Comparison of ENCODE assay signal across 8 cellular contexts in genomic region chr4:38868055-38868965, GRCh38. TPM values are rescaled to one million over a fixed set of nuclear protein-coding genes. Genes with fewer than 3 reads are reported as not detected.
DNase-seq lines count a peak whose midpoint lies in the region; ATAC-seq and TF ChIP-seq lines count a peak whose summit lies in the region.

No MANE protein-coding gene starts in this region.

- peaks cover 0 to 6% (median 0%) of the 10 kb centered on the region in 11 experiments; a peak in 2 of 22 replicates for H3K36me3 ChIP-seq in BLaER1 treated with 17β-estradiol and CSF1 and Interleukin-3, amounts not matched to agents 10 nM and 100 nM
- H3K36me3 ChIP-seq in spleen = peaks cover 0 to 4% (median 0%) of the 10 kb centered on the region in 6 donors

- H3K9me3 ChIP-seq in BLaER1 treated with 17β-estradiol and CSF1 and Interleukin-3, amounts not matched to agents 10 nM and 100 nM (replicated peaks in 1 of 11) = no peaks in the 10 kb centered on the region
- no peaks in the 10 kb centered on the region for H3K9me3 ChIP-seq in spleen

- H4K20me1 ChIP-seq in BLaER1 treated with 17β-estradiol and CSF1 and Interleukin-3, amounts not matched to agents 10 nM and 100 nM = no peaks in the 10 kb centered on the region

- intact Hi-C loops in spleen (cut with DNase I; ENCODE audit: low total_unique reads) = no loop called here

- TF ChIP-seq POLR2A in spleen (IDR thresholded peaks at IDR 0.05) = no peak

- no peak for TF ChIP-seq CTCF in spleen (IDR thresholded peaks at IDR 0.05 in 8 of 11, conservative IDR thresholded peaks at IDR 0.05 in 3 of 11)

- peak overlapping the region; percentile 3 to 83 (median 58); a peak in 17 of 22 replicates for H3K9ac ChIP-seq in BLaER1 treated with 17β-estradiol and CSF1 and Interleukin-3, amounts not matched to agents 10 nM and 100 nM

- peaks cover 0 to 31% (median 5%) of the 10 kb centered on the region in 10 experiments; a peak in 10 of 20 replicates for H3K4me1 ChIP-seq in BLaER1 treated with 17β-estradiol and CSF1 and Interleukin-3, amounts not matched to agents 10 nM and 100 nM
- peaks cover 0 to 44% (median 29%) of the 10 kb centered on the region in 6 donors for H3K4me1 ChIP-seq in spleen

- peaks cover 6 to 41% (median 33%) of the 10 kb centered on the region in 11 experiments; a peak in 20 of 22 replicates for H3K27me3 ChIP-seq in BLaER1 treated with 17β-estradiol and CSF1 and Interleukin-3, amounts not matched to agents 10 nM and 100 nM
- peaks cover 0 to 9% (median 0%) of the 10 kb centered on the region in 7 donors for H3K27me3 ChIP-seq in spleen (replicated peaks in 1 of 7)

- H3K27ac ChIP-seq in BLaER1 treated with 17β-estradiol and CSF1 and Interleukin-3, amounts not matched to agents 10 nM and 100 nM = peak overlapping the region in 4 of 11 experiments; percentile 36 to 56 (median 47); a peak in 6 of 22 replicates
- H3K27ac ChIP-seq in spleen = peak overlapping the region; percentile 51 to 93 (median 86)

- ATAC-seq in HG03135 (IDR thresholded peaks at IDR 0.05; ENCODE audit: unreplicated experiment) (peak; percentile 23), GM21619 (IDR thresholded peaks at IDR 0.05; ENCODE audit: unreplicated experiment) (no peak), HG02588 (IDR thresholded peaks at IDR 0.05; ENCODE audit: unreplicated experiment) (no peak)

- peak overlapping the region; percentile 59 to 96 (median 74) for H3K4me2 ChIP-seq in BLaER1 treated with 17β-estradiol and CSF1 and Interleukin-3, amounts not matched to agents 10 nM and 100 nM

- whole genome bisulfite sequencing in spleen, 5 donors = 57 to 72% (median 59%) methylated on average over 18 to 30 of the region's 30 CpGs

- DNase-seq in astrocyte of the hippocampus (ENCODE audit: low read depth, low spot score) (peak; percentile 55), iris pigment epithelial cell (ENCODE audit: low read depth) (peak; percentile 42), spleen (no peak)
- no peak for DNase-seq in activated naive CD4-positive, alpha-beta T cell treated with anti-CD3 and anti-CD28 coated beads, Interleukin-2, amount 50 U/mL, for 16 hours

- peak overlapping the region; percentile 43 to 69 (median 55) for H3K4me3 ChIP-seq in BLaER1 treated with 17β-estradiol and CSF1 and Interleukin-3, amounts not matched to agents 10 nM and 100 nM
- H3K4me3 ChIP-seq in spleen = peak overlapping the region; percentile 49 to 78 (median 58)

RNA-seq across cellular contexts. Expression of gene FAM114A1, which starts 0.7 kb away (rescaled TPM):
- total RNA-seq in spleen = 10 to 100 TPM; 16.2 to 50.2 (median 26.7) TPM
- 1 to 10 TPM; 3.9 to 8.7 (median 4.5) TPM for polyA plus RNA-seq in spleen

RNA-seq across cellular contexts. Expression of gene TLR6, which starts 11.7 kb away (rescaled TPM):
- 10 to 100 TPM; 23.2 to 55.1 (median 37.5) TPM for total RNA-seq in spleen
- 10 to 100 TPM in 2 of 3 donors, 1 to 10 TPM in 1; 5.5 to 10.7 (median 10.3) TPM for polyA plus RNA-seq in spleen

Comparison
In these comparisons a context has a peak if more than half of its experiments do, and no peak if none do; other contexts are left out.
1. DNase-seq: peak in astrocyte of the hippocampus (single experiment) and iris pigment epithelial cell (single experiment); none in spleen (single experiment) and activated naive CD4-positive, alpha-beta T cell treated with anti-CD3 and anti-CD28 coated beads, Interleukin-2, amount 50 U/mL, for 16 hours (single experiment).